ENCODE assay signal across 23 cellular contexts in genomic region chr9:132896906-132897305, GRCh38. TPM values are rescaled to one million over a fixed set of nuclear protein-coding genes. Genes with fewer than 3 reads are reported as not detected.
A peak's percentile ranks its signal among the peaks of the same experiment; 100 is the strongest.
DNase-seq lines count a peak whose midpoint lies in the region; ATAC-seq and TF ChIP-seq lines count a peak whose summit lies in the region.
"Had no signal": no experiment of that assay in that cellular context is flagged by ENCODE, and none has a peak within 500 bp of the region (broad histone marks: within the 10 kb centered on the region; RNA-seq: fewer than 3 reads in every experiment).

No MANE protein-coding gene starts in this region.

- no peaks in the 10 kb centered on the region for H3K27me3 ChIP-seq in esophagus squamous epithelium
- H3K27me3 ChIP-seq: BLaER1, upper lobe of right lung had no signal

- WGBS in esophagus squamous epithelium, 2 donors = 75 to 78% methylated on average over 6 of the region's 6 CpGs

- H3K27ac Mint-ChIP-seq in dendritic cell treated with granulocyte-macrophage colony-stimulating factor and Interleukin-4, amounts not matched to agents 40 ng/mL and 50 ng/mL, for 4 days = peak overlapping the region; percentile 66
- peak overlapping the region; percentile 44 for H3K27ac Mint-ChIP-seq in stimulated activated effector memory CD8-positive, alpha-beta T cell treated with anti-CD3 and anti-CD28 coated beads, Interleukin-12 subunit alpha, Interleukin-12 subunit beta, amount 100 ng/mL, for 72 hours
- H3K27ac Mint-ChIP-seq in natural killer cell = no peak overlapping the region
- H3K27ac Mint-ChIP-seq: activated T-helper 2 cell treated with anti-CD3 and anti-CD28 coated beads, Interferon-gamma antibody, Interleukin-2, Interleukin-4, amounts not matched to agents 10 μg/mL and 5 μg/mL and 100 μg/mL, durations not matched to agents 14 hours and 24 hours and 36 hours had no signal

- TF ChIP-seq POLR2A in esophagus squamous epithelium (IDR thresholded peaks at IDR 0.05) = no peak

- H3K36me3 Mint-ChIP-seq in dendritic cell treated with granulocyte-macrophage colony-stimulating factor and Interleukin-4, amounts not matched to agents 40 ng/mL and 50 ng/mL, for 4 days (ENCODE audit: low read depth) = peaks cover 98% of the 10 kb centered on the region
- peaks cover 60% of the 10 kb centered on the region for H3K36me3 Mint-ChIP-seq in stimulated activated effector memory CD8-positive, alpha-beta T cell treated with anti-CD3 and anti-CD28 coated beads, Interleukin-12 subunit alpha, Interleukin-12 subunit beta, amount 100 ng/mL, for 72 hours
- H3K36me3 Mint-ChIP-seq in natural killer cell = peaks cover 32% of the 10 kb centered on the region

- H3K4me1 ChIP-seq in esophagus squamous epithelium = peaks cover 0 to 41% (median 8%) of the 10 kb centered on the region in 3 donors

- H3K4me3 ChIP-seq in esophagus squamous epithelium = no peak overlapping the region
- H3K4me3 ChIP-seq: BLaER1, upper lobe of right lung had no signal

- no peak overlapping the region for H3K4me3 Mint-ChIP-seq in dendritic cell treated with granulocyte-macrophage colony-stimulating factor and Interleukin-4, amounts not matched to agents 40 ng/mL and 50 ng/mL, for 4 days
- no peak overlapping the region for H3K4me3 Mint-ChIP-seq in stimulated activated effector memory CD8-positive, alpha-beta T cell treated with anti-CD3 and anti-CD28 coated beads, Interleukin-12 subunit alpha, Interleukin-12 subunit beta, amount 100 ng/mL, for 72 hours
- H3K4me3 Mint-ChIP-seq in natural killer cell = no peak overlapping the region

- peaks cover 12% of the 10 kb centered on the region for H3K4me1 Mint-ChIP-seq in dendritic cell treated with granulocyte-macrophage colony-stimulating factor and Interleukin-4, amounts not matched to agents 40 ng/mL and 50 ng/mL, for 4 days (ENCODE audit: low read depth)
- no peaks in the 10 kb centered on the region for H3K4me1 Mint-ChIP-seq in stimulated activated effector memory CD8-positive, alpha-beta T cell treated with anti-CD3 and anti-CD28 coated beads, Interleukin-12 subunit alpha, Interleukin-12 subunit beta, amount 100 ng/mL, for 72 hours
- H3K4me1 Mint-ChIP-seq in natural killer cell = peaks cover 0 to 4% of the 10 kb centered on the region in 2 donors

- H3K36me3 ChIP-seq in esophagus squamous epithelium = peaks cover 0 to 85% (median 38%) of the 10 kb centered on the region in 3 donors

- no peak for ATAC-seq in stimulated activated effector memory CD8-positive, alpha-beta T cell treated with anti-CD3 and anti-CD28 coated beads, Interleukin-12 subunit alpha, Interleukin-12 subunit beta, amount 100 ng/mL, for 72 hours
- ATAC-seq in GM21825 (IDR thresholded peaks at IDR 0.05; ENCODE audit: unreplicated experiment) = no peak
- ATAC-seq in natural killer cell = no peak
- ATAC-seq: upper lobe of right lung had no signal

- H3K9me3 ChIP-seq in esophagus squamous epithelium = no peaks in the 10 kb centered on the region
- H3K9me3 ChIP-seq: BLaER1, upper lobe of right lung had no signal

- intact Hi-C loops in dendritic cell treated with granulocyte-macrophage colony-stimulating factor and Interleukin-4, amounts not matched to agents 40 ng/mL and 50 ng/mL, for 4 days (cut with micrococcal nuclease) = no loop called here
- intact Hi-C loops in esophagus squamous epithelium (cut with DNase I) = no loop called here
- intact Hi-C loops in natural killer cell (cut with micrococcal nuclease) = no loop called here

- H3K9me3 Mint-ChIP-seq in dendritic cell treated with granulocyte-macrophage colony-stimulating factor and Interleukin-4, amounts not matched to agents 40 ng/mL and 50 ng/mL, for 4 days = no peaks in the 10 kb centered on the region
- H3K9me3 Mint-ChIP-seq in stimulated activated effector memory CD8-positive, alpha-beta T cell treated with anti-CD3 and anti-CD28 coated beads, Interleukin-12 subunit alpha, Interleukin-12 subunit beta, amount 100 ng/mL, for 72 hours = no peaks in the 10 kb centered on the region
- no peaks in the 10 kb centered on the region for H3K9me3 Mint-ChIP-seq in natural killer cell
- H3K9me3 Mint-ChIP-seq: activated T-helper 2 cell treated with anti-CD3 and anti-CD28 coated beads, Interferon-gamma antibody, Interleukin-2, Interleukin-4, amounts not matched to agents 10 μg/mL and 5 μg/mL and 100 μg/mL, durations not matched to agents 14 hours and 24 hours and 36 hours had no signal

- H3K27ac ChIP-seq in esophagus squamous epithelium = peak overlapping the region in 1 of 4 donors; percentile 67
- H3K27ac ChIP-seq: 22Rv1, BLaER1, HL-60, upper lobe of right lung had no signal

- DNase-seq in NCI-H1694 treated with DMSO at 0.1 percent for 48 hours (lab: John Stamatoyannopoulos, UW) (peak; percentile 4), NCI-H1694 (lab: John Stamatoyannopoulos, UW) (no peak), hippocampal formation (lab: John Stamatoyannopoulos, UW) (peak; percentile 64 to 83), esophagus squamous epithelium (lab: John Stamatoyannopoulos, UW) (no peak), natural killer cell (no peak)
- DNase-seq in stimulated activated effector memory CD8-positive, alpha-beta T cell treated with anti-CD3 and anti-CD28 coated beads, Interleukin-12 subunit alpha, Interleukin-12 subunit beta, amount 100 ng/mL, for 72 hours (ENCODE audit: low spot score in 2 of 2) = no peak
- DNase-seq: activated CD4-positive, CD25-positive, alpha-beta regulatory T cell; dermis blood vessel endothelial cell; DMS153; GOT3; KBM-7; kidney; NCI-H2081 treated with DMSO at 0.1 percent for 48 hours; NCI-H526; SIG-M5; upper lobe of right lung had no signal

- TF ChIP-seq CTCF in esophagus squamous epithelium (IDR thresholded peaks at IDR 0.05) = no peak
- TF ChIP-seq CTCF in natural killer cell (IDR thresholded peaks at IDR 0.05) = no peak

- no peaks in the 10 kb centered on the region for H3K27me3 Mint-ChIP-seq in dendritic cell treated with granulocyte-macrophage colony-stimulating factor and Interleukin-4, amounts not matched to agents 40 ng/mL and 50 ng/mL, for 4 days
- H3K27me3 Mint-ChIP-seq in natural killer cell (ENCODE audit: low read depth in 2 of 2) = no peaks in the 10 kb centered on the region

RNA-seq across cellular contexts. Expression of gene SPACA9, which starts 18.2 kb away (rescaled TPM):
- total RNA-seq in esophagus squamous epithelium = 1 to 10 TPM; 2.0 to 6.2 (median 3.9) TPM
- 1 to 10 TPM; 1.1 to 1.6 (median 1.4) TPM for total RNA-seq in natural killer cell

RNA-seq across cellular contexts. Expression of gene AK8, which starts 18.8 kb away (rescaled TPM):
- total RNA-seq in esophagus squamous epithelium (1 to 10 TPM in 1 of 4 donors, under 1 TPM in 2, not detected in 1; 0.38 to 1.1 (median 0.48) TPM), natural killer cell (under 1 TPM; 0.14 to 0.21 (median 0.18) TPM)
- total RNA-seq: activated T-helper 2 cell treated with anti-CD3 and anti-CD28 coated beads, Interferon-gamma antibody, Interleukin-2, Interleukin-4, amounts not matched to agents 10 μg/mL and 5 μg/mL and 100 μg/mL, durations not matched to agents 14 hours and 24 hours and 36 hours; dermis blood vessel endothelial cell; T-helper 2 cell treated with Interferon-gamma antibody and Interleukin-4, amounts not matched to agents 100 ng/mL and 5 ng/mL, for 36 hours had no signal

RNA-seq across cellular contexts. Expression of gene TSC1, which starts 47.5 kb away (rescaled TPM):
- total RNA-seq in esophagus squamous epithelium (10 to 100 TPM; 18.8 to 38.7 (median 25.7) TPM), natural killer cell (10 to 100 TPM; 58.0 to 73.5 (median 63.3) TPM)

Comparison
In these comparisons a context has a peak if more than half of its experiments do, and no peak if none do; other contexts are left out.
1. DNase-seq: peak in NCI-H1694 treated with DMSO at 0.1 percent for 48 hours (single experiment) and hippocampal formation (2 of 2); none in NCI-H1694 (single experiment), stimulated activated effector memory CD8-positive, alpha-beta T cell treated with anti-CD3 and anti-CD28 coated beads, Interleukin-12 subunit alpha, Interleukin-12 subunit beta, amount 100 ng/mL, for 72 hours (0 of 2), esophagus squamous epithelium (single experiment) and natural killer cell (single experiment).
2. H3K27ac Mint-ChIP-seq: peak in dendritic cell treated with granulocyte-macrophage colony-stimulating factor and Interleukin-4, amounts not matched to agents 40 ng/mL and 50 ng/mL, for 4 days (single experiment) and stimulated activated effector memory CD8-positive, alpha-beta T cell treated with anti-CD3 and anti-CD28 coated beads, Interleukin-12 subunit alpha, Interleukin-12 subunit beta, amount 100 ng/mL, for 72 hours (single experiment); none in natural killer cell (0 of 2).